In the genomic region with DNA sequence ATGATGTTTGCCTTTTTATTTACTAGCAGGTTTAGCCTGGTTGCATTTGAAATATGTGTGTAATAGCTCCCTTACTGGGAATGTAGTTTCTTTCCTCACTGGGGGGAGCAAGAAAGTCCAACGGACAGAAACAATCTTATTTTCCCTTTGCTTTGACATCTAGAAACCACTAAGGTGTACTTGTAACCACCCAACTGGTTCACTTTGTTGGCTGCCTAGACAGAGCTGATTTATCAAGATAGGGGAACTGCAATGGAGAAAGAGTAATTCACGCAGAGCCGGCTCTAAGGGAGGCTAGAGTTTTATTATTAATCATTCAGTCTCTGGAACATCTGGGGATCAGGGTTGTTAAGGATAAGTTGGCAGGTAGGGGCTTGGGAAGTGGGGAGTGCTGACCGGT, we compare ENCODE assay signal across 29 cellular contexts. TPM values are rescaled to one million over a fixed set of nuclear protein-coding genes. Genes with fewer than 3 reads are reported as not detected.
DNase-seq lines count a peak whose midpoint lies in the region; ATAC-seq, FAIRE-seq and TF ChIP-seq lines count a peak whose summit lies in the region.
"Had no signal": no experiment of that assay in that cellular context is flagged by ENCODE, and none has a peak within 500 bp of the region (broad histone marks: within the 10 kb centered on the region; RNA-seq: fewer than 3 reads in every experiment).

No MANE protein-coding gene starts in this region.

- H3K9me3 ChIP-seq in CD8-positive, alpha-beta T cell (ENCODE audit: low read length), result no peaks in the 10 kb centered on the region
- H3K9me3 ChIP-seq in HUES6 (ENCODE audit: control insufficient read depth, insufficient read depth, low read depth, low read length) (no peaks in the 10 kb centered on the region), GM12878 (replicated peaks; ENCODE audit: control insufficient read depth, insufficient read depth, low read length) (no peaks in the 10 kb centered on the region)
- H3K9me3 ChIP-seq: A549, right atrium auricular region, tibial artery had no signal

- ATAC-seq in CD8-positive, alpha-beta T cell, result no peak
- peak; percentile 45 for ATAC-seq in GM12878
- no peak for ATAC-seq in naive thymus-derived CD8-positive, alpha-beta T cell
- ATAC-seq in HG03045 (IDR thresholded peaks at IDR 0.05; ENCODE audit: unreplicated experiment), result no peak
- ATAC-seq: A549; activated CD8-positive, alpha-beta memory T cell treated with anti-CD3 and anti-CD28 coated beads, Interleukin-2, amount 10 ng/mL, durations not matched to agents 7 days and 5 days; natural killer cell treated with Interleukin-12 subunit alpha and Interleukin-12 subunit beta and Interleukin-15 and Interleukin-18, amount 100 ng/mL, for 72 hours; PC-3; Right ventricle myocardium inferior had no signal

- no peaks in the 10 kb centered on the region for H3K27me3 Mint-ChIP-seq in CD8-positive, alpha-beta T cell (ENCODE audit: low read depth)
- H3K27me3 Mint-ChIP-seq in naive thymus-derived CD8-positive, alpha-beta T cell, result peaks cover 0 to 3% (median 2%) of the 10 kb centered on the region in 5 donors
- peaks cover 2% of the 10 kb centered on the region for H3K27me3 Mint-ChIP-seq in activated T-helper 2 cell treated with anti-CD3 and anti-CD28 coated beads, Interferon-gamma antibody, Interleukin-2, Interleukin-4, amounts not matched to agents 10 μg/mL and 5 μg/mL and 100 μg/mL, durations not matched to agents 14 hours and 24 hours and 36 hours (ENCODE audit: low read depth)

- no peaks in the 10 kb centered on the region for H4K20me1 ChIP-seq in GM12878 (ENCODE audit: control insufficient read depth, insufficient read depth)

- H3K79me2 ChIP-seq in GM12878 (ENCODE audit: control insufficient read depth, insufficient read depth, low read length), result no peaks in the 10 kb centered on the region
- H3K79me2 ChIP-seq: parathyroid adenoma had no signal

- RAD21 ChIA-PET in GM12878 (lab: Charles Lee; ENCODE audit: unreplicated experiment), result no interaction called here

- H3K4me1 Mint-ChIP-seq in CD8-positive, alpha-beta T cell (ENCODE audit: low read depth), result peaks cover 9% of the 10 kb centered on the region
- peaks cover 0 to 11% (median 6%) of the 10 kb centered on the region in 4 donors for H3K4me1 Mint-ChIP-seq in naive thymus-derived CD8-positive, alpha-beta T cell
- H3K4me1 Mint-ChIP-seq in activated T-helper 2 cell treated with anti-CD3 and anti-CD28 coated beads, Interferon-gamma antibody, Interleukin-2, Interleukin-4, amounts not matched to agents 10 μg/mL and 5 μg/mL and 100 μg/mL, durations not matched to agents 14 hours and 24 hours and 36 hours (ENCODE audit: low read depth), result no peaks in the 10 kb centered on the region

- H2AFZ ChIP-seq in GM12878 (ENCODE audit: control insufficient read depth, low read depth, low read length), result no peak overlapping the region
- H2AFZ ChIP-seq: parathyroid adenoma had no signal

- H3K36me3 Mint-ChIP-seq in CD8-positive, alpha-beta T cell, result no peaks in the 10 kb centered on the region
- H3K36me3 Mint-ChIP-seq in naive thymus-derived CD8-positive, alpha-beta T cell, result no peaks in the 10 kb centered on the region
- no peaks in the 10 kb centered on the region for H3K36me3 Mint-ChIP-seq in activated T-helper 2 cell treated with anti-CD3 and anti-CD28 coated beads, Interferon-gamma antibody, Interleukin-2, Interleukin-4, amounts not matched to agents 10 μg/mL and 5 μg/mL and 100 μg/mL, durations not matched to agents 14 hours and 24 hours and 36 hours (ENCODE audit: low read depth)
- H3K36me3 Mint-ChIP-seq: activated CD8-positive, alpha-beta memory T cell treated with anti-CD3 and anti-CD28 coated beads, Interleukin-2, amount 10 ng/mL, durations not matched to agents 7 days and 5 days; activated naive CD4-positive, alpha-beta T cell treated with anti-CD3 and anti-CD28 coated beads, Interleukin-2, amount 10 ng/mL, durations not matched to agents 7 days and 5 days; natural killer cell treated with Interleukin-12 subunit alpha and Interleukin-12 subunit beta and Interleukin-15 and Interleukin-18, amount 100 ng/mL, for 72 hours had no signal

- no peaks in the 10 kb centered on the region for H3K9me3 Mint-ChIP-seq in CD8-positive, alpha-beta T cell
- peaks cover 0 to 2% (median 0%) of the 10 kb centered on the region in 9 donors for H3K9me3 Mint-ChIP-seq in naive thymus-derived CD8-positive, alpha-beta T cell
- no peaks in the 10 kb centered on the region for H3K9me3 Mint-ChIP-seq in activated T-helper 2 cell treated with anti-CD3 and anti-CD28 coated beads, Interferon-gamma antibody, Interleukin-2, Interleukin-4, amounts not matched to agents 10 μg/mL and 5 μg/mL and 100 μg/mL, durations not matched to agents 14 hours and 24 hours and 36 hours
- H3K9me3 Mint-ChIP-seq: activated CD4-positive, alpha-beta T cell treated with anti-CD3 and anti-CD28 coated beads, Interleukin-2, amount 10 ng/mL, durations not matched to agents 7 days and 5 days; activated naive CD4-positive, alpha-beta T cell treated with anti-CD3 and anti-CD28 coated beads, Interleukin-2, amount 10 ng/mL, durations not matched to agents 7 days and 5 days; natural killer cell treated with Interleukin-12 subunit alpha and Interleukin-12 subunit beta and Interleukin-15 and Interleukin-18, amount 100 ng/mL, for 72 hours; T-helper 2 cell treated with Interferon-gamma antibody and Interleukin-4, amounts not matched to agents 5 μg/mL and 100 μg/mL, for 36 hours had no signal

- in situ Hi-C loops in GM12878 (cut with MboI), result no loop called here

- no peak for FAIRE-seq in GM12878 (lab: Jason Lieb, UNC)
- FAIRE-seq: A549 had no signal

- no peak for TF ChIP-seq CTCF in CD8-positive, alpha-beta T cell (IDR thresholded peaks at IDR 0.05)
- no peak for TF ChIP-seq CTCF in GM12878 (IDR thresholded peaks at IDR 0.05 in 2 of 3, conservative IDR thresholded peaks at IDR 0.05 in 1 of 3; ENCODE audit: control insufficient read depth in 2 of 3, extremely low read depth in 1 of 3, insufficient read depth in 1 of 3, low read depth in 3 of 3, low read length in 3 of 3)

- peak overlapping the region; percentile 35 for H3K4me3 Mint-ChIP-seq in CD8-positive, alpha-beta T cell
- H3K4me3 Mint-ChIP-seq in naive thymus-derived CD8-positive, alpha-beta T cell, result peak overlapping the region in 8 of 10 donors; percentile 10 to 66 (median 38)
- H3K4me3 Mint-ChIP-seq in activated T-helper 2 cell treated with anti-CD3 and anti-CD28 coated beads, Interferon-gamma antibody, Interleukin-2, Interleukin-4, amounts not matched to agents 10 μg/mL and 5 μg/mL and 100 μg/mL, durations not matched to agents 14 hours and 24 hours and 36 hours (ENCODE audit: low read depth), result no peak overlapping the region
- H3K4me3 Mint-ChIP-seq: activated CD4-positive, alpha-beta T cell treated with anti-CD3 and anti-CD28 coated beads, Interleukin-2, amount 10 ng/mL, durations not matched to agents 7 days and 5 days; activated CD8-positive, alpha-beta memory T cell treated with anti-CD3 and anti-CD28 coated beads, Interleukin-2, amount 10 ng/mL, durations not matched to agents 7 days and 5 days; activated naive CD4-positive, alpha-beta T cell treated with anti-CD3 and anti-CD28 coated beads, Interleukin-2, amount 10 ng/mL, durations not matched to agents 7 days and 5 days; natural killer cell treated with Interleukin-12 subunit alpha and Interleukin-12 subunit beta and Interleukin-15 and Interleukin-18, amount 100 ng/mL, for 72 hours; T-helper 2 cell treated with Interferon-gamma antibody and Interleukin-4, amounts not matched to agents 5 μg/mL and 100 μg/mL, for 36 hours had no signal

- CTCF ChIA-PET in CD8-positive, alpha-beta T cell (lab: Charles Lee), result no interaction called here
- CTCF ChIA-PET in GM12878 (lab: Yijun Ruan, JAX), result interaction anchor here (1.4 to 2.1 kb wide), 2 partner anchors 32 to 37 kb away, joined by 4 to 10 read pairs; no protein-coding TSS in a partner anchor

- no peak for TF ChIP-seq EP300 in GM12878 (IDR thresholded peaks at IDR 0.05; ENCODE audit: borderline replicate concordance in 1 of 2, control insufficient read depth in 1 of 2, low read depth in 2 of 2, low read length in 2 of 2)

- no peak overlapping the region for H3K27ac ChIP-seq in CD8-positive, alpha-beta T cell (ENCODE audit: low read depth, low read length)
- H3K27ac ChIP-seq in HUES6 (ENCODE audit: low read depth, low read length) (peak overlapping the region; percentile 68), GM12878 (ENCODE audit: control insufficient read depth, insufficient read depth) (no peak overlapping the region)
- H3K27ac ChIP-seq: A549, parathyroid adenoma, right atrium auricular region, tibial artery had no signal

- H3K4me1 ChIP-seq in CD8-positive, alpha-beta T cell (ENCODE audit: insufficient read depth, low read length), result no peaks in the 10 kb centered on the region
- H3K4me1 ChIP-seq in HUES6 (ENCODE audit: control insufficient read depth, insufficient read depth, low read length) (peaks cover 43% of the 10 kb centered on the region), GM12878 (ENCODE audit: control insufficient read depth, insufficient read depth, low read length) (peaks cover 5% of the 10 kb centered on the region; the same call in 1 of the 2 replicates)
- H3K4me1 ChIP-seq: A549, parathyroid adenoma, right atrium auricular region, tibial artery had no signal

- no peaks in the 10 kb centered on the region for H3K27me3 ChIP-seq in CD8-positive, alpha-beta T cell (ENCODE audit: insufficient read depth, low read length)
- H3K27me3 ChIP-seq in HUES6 (ENCODE audit: control insufficient read depth, insufficient read depth, low read length) (no peaks in the 10 kb centered on the region), GM12878 (replicated peaks in 1 of 2; ENCODE audit: control insufficient read depth in 2 of 2, insufficient read depth in 2 of 2, low read length in 1 of 2) (no peaks in the 10 kb centered on the region)
- H3K27me3 ChIP-seq: right atrium auricular region, tibial artery had no signal

- no peaks in the 10 kb centered on the region for H3K36me3 ChIP-seq in CD8-positive, alpha-beta T cell (ENCODE audit: insufficient read depth, low read length)
- no peaks in the 10 kb centered on the region for H3K36me3 ChIP-seq in HUES6 (ENCODE audit: control insufficient read depth, insufficient read depth, low read length)
- no peaks in the 10 kb centered on the region for H3K36me3 ChIP-seq in GM12878 (ENCODE audit: control insufficient read depth in 2 of 2, insufficient read depth in 2 of 2, low read length in 1 of 2)
- H3K36me3 ChIP-seq: right atrium auricular region, tibial artery had no signal

- SMC1A ChIA-PET in GM12878 (lab: Charles Lee; ENCODE audit: uncharacterized antibody, unreplicated experiment), result interaction anchor here (2.3 kb wide), 1 partner anchor 38 kb away, joined by 5 read pairs; no protein-coding TSS in a partner anchor

- TF ChIP-seq POLR2A in GM12878 (IDR thresholded peaks at IDR 0.05; ENCODE audit: low read depth, low read length), result no peak

- TF ChIP-seq RAD21 in GM12878 (IDR thresholded peaks at IDR 0.05; ENCODE audit: insufficient read depth, low read depth, low read length), result no peak

- H3K9ac ChIP-seq in HUES6 (ENCODE audit: low read length) (peak overlapping the region; percentile 43), GM12878 (ENCODE audit: control insufficient read depth, insufficient read depth, low read length) (no peak overlapping the region)
- H3K9ac ChIP-seq: parathyroid adenoma had no signal

- BruUV-seq in GM12878 (replicated peaks; lab: Mats Ljungman, UMichigan), result no TSS peak

- intact Hi-C loops in CD8-positive, alpha-beta T cell (cut with DNase I, micrococcal nuclease), result no loop called here
- intact Hi-C loops in GM12878 (cut with micrococcal nuclease; ENCODE audit: unreplicated experiment), result no loop called here
- intact Hi-C loops in activated T-helper 2 cell treated with anti-CD3 and anti-CD28 coated beads, Interferon-gamma antibody, Interleukin-2, Interleukin-4, amounts not matched to agents 10 μg/mL and 5 μg/mL and 100 μg/mL, durations not matched to agents 14 hours and 24 hours and 36 hours (cut with micrococcal nuclease), result no loop called here

- H3K27ac Mint-ChIP-seq in CD8-positive, alpha-beta T cell, result no peak overlapping the region
- peak overlapping the region in 5 of 10 donors; percentile 6 to 29 (median 22) for H3K27ac Mint-ChIP-seq in naive thymus-derived CD8-positive, alpha-beta T cell
- H3K27ac Mint-ChIP-seq in activated T-helper 2 cell treated with anti-CD3 and anti-CD28 coated beads, Interferon-gamma antibody, Interleukin-2, Interleukin-4, amounts not matched to agents 10 μg/mL and 5 μg/mL and 100 μg/mL, durations not matched to agents 14 hours and 24 hours and 36 hours, result no peak overlapping the region
- H3K27ac Mint-ChIP-seq: activated CD4-positive, alpha-beta T cell treated with anti-CD3 and anti-CD28 coated beads, Interleukin-2, amount 10 ng/mL, durations not matched to agents 7 days and 5 days; activated CD8-positive, alpha-beta memory T cell treated with anti-CD3 and anti-CD28 coated beads, Interleukin-2, amount 10 ng/mL, durations not matched to agents 7 days and 5 days; activated naive CD4-positive, alpha-beta T cell treated with anti-CD3 and anti-CD28 coated beads, Interleukin-2, amount 10 ng/mL, durations not matched to agents 7 days and 5 days; natural killer cell treated with Interleukin-12 subunit alpha and Interleukin-12 subunit beta and Interleukin-15 and Interleukin-18, amount 100 ng/mL, for 72 hours; T-helper 2 cell treated with Interferon-gamma antibody and Interleukin-4, amounts not matched to agents 5 μg/mL and 100 μg/mL, for 36 hours had no signal

- POLR2A ChIA-PET in CD8-positive, alpha-beta T cell (lab: Charles Lee), result no interaction called here
- POLR2A ChIA-PET in GM12878 (lab: Charles Lee), result no interaction called here
- POLR2A ChIA-PET in naive thymus-derived CD8-positive, alpha-beta T cell (lab: Charles Lee), result no interaction called here

- peak overlapping the region; percentile 44; the same call in 1 of the 2 replicates for H3K4me2 ChIP-seq in GM12878 (ENCODE audit: control insufficient read depth, insufficient read depth)
- H3K4me2 ChIP-seq: A549 had no signal

- no peak for DNase-seq in CD8-positive, alpha-beta T cell
- DNase-seq in GM12878 (ENCODE audit: low read depth, low spot score), result no peak
- DNase-seq in naive thymus-derived CD8-positive, alpha-beta T cell, result no peak
- no peak for DNase-seq in activated T-cell treated with anti-CD3 and anti-CD28 coated beads, Interleukin-2, amount 50 U/mL, for 48 hours
- no peak for DNase-seq in activated T-helper 2 cell treated with anti-CD3 and anti-CD28 coated beads, Interferon-gamma antibody, Interleukin-2, Interleukin-4, amounts not matched to agents 10 μg/mL and 5 μg/mL and 100 μg/mL, durations not matched to agents 14 hours and 24 hours and 36 hours (ENCODE audit: low spot score)
- no peak for DNase-seq in LoVo (ENCODE audit: low spot score)
- DNase-seq: activated CD4-positive, alpha-beta T cell treated with anti-CD3 and anti-CD28 coated beads, Interleukin-2, amount 10 ng/mL, durations not matched to agents 7 days and 5 days; activated CD8-positive, alpha-beta memory T cell treated with anti-CD3 and anti-CD28 coated beads, Interleukin-2, amount 10 ng/mL, durations not matched to agents 7 days and 5 days; activated naive CD4-positive, alpha-beta T cell treated with anti-CD3 and anti-CD28 coated beads, Interleukin-2, amount 10 ng/mL, durations not matched to agents 7 days and 5 days; AML-193; amniotic stem cell; DMS79; GDM1; KG1; MV-4-11; NCI-H1436 treated with DMSO at 0.1 percent for 48 hours; NCI-H446; NCI-H774; PC-3; stimulated activated CD4-positive, alpha-beta T cell treated with anti-CD3 and anti-CD28 coated beads, Interleukin-2, amount 100 ng/mL, for 24 hours; tibial artery had no signal

- H3K4me3 ChIP-seq in CD8-positive, alpha-beta T cell (ENCODE audit: low read depth, low read length), result no peak overlapping the region
- no peak overlapping the region for H3K4me3 ChIP-seq in HUES6 (ENCODE audit: low read depth, low read length)
- H3K4me3 ChIP-seq in GM12878, result peak overlapping the region; percentile 11; the same call in 1 of the 2 replicates
- H3K4me3 ChIP-seq: A549, right atrium auricular region, tibial artery had no signal

- WGBS in GM12878 (ENCODE audit: insufficient coverage, insufficient replicate concordance, low lambda C conversion rate, missing lambda C conversion rate), result 32% methylated on average over 4 of the region's 4 CpGs

RNA-seq across cellular contexts. Expression of gene XG, which starts 30.3 kb away (rescaled TPM):
- not detected for total RNA-seq in CD8-positive, alpha-beta T cell
- total RNA-seq in GM12878 (2013; cell fraction: nucleolus; rRNA removed), result not detected in 2 replicates
- total RNA-seq in GM12878 (2014; rRNA removed) (not detected in 2 replicates), GM12878 (2014; rRNA removed; fragmentation: Illumina TruSeq; extraction: Trizol) (not detected in 2 replicates), GM12878 (2021) (not detected in 2 replicates)
- polyA plus RNA-seq in GM12878 (2011; ENCODE audit: low read depth), result not detected
- polyA plus RNA-seq in GM12878 (2011; rRNA removed) (not detected in 2 replicates), GM12878 (2014; fragmentation: Illumina TruSeq; extraction: Trizol) (not detected in 2 replicates), GM12878 (2014; fragmentation: Nextera tagmentation; extraction: Ambion mirVana) (not detected), GM12878 (2014; rRNA removed) (not detected in 2 replicates), GM12878 (2016; fragmentation: Nextera tagmentation; extraction: Ambion mirVana) (not detected)
- not detected in 2 replicates for polyA plus RNA-seq in GM12878 (2011; cell fraction: cytosol; rRNA removed)
- polyA plus RNA-seq in GM12878 (2011; cell fraction: nucleus; rRNA removed), result not detected in 2 replicates
- not detected in 2 replicates for polyA plus RNA-seq in GM12878 (2012)
- polyA minus RNA-seq in GM12878 (2011; rRNA and poly(A)+ RNA removed), result not detected in 2 replicates
- not detected in 2 replicates for polyA minus RNA-seq in GM12878 (2011; cell fraction: cytosol; rRNA and poly(A)+ RNA removed)
- polyA minus RNA-seq in GM12878 (2011; cell fraction: nucleus; rRNA and poly(A)+ RNA removed), result not detected in 2 replicates
- total RNA-seq in naive thymus-derived CD8-positive, alpha-beta T cell, result not detected
- polyA plus RNA-seq in naive thymus-derived CD8-positive, alpha-beta T cell, result not detected
- total RNA-seq in activated T-helper 2 cell treated with anti-CD3 and anti-CD28 coated beads, Interferon-gamma antibody, Interleukin-2, Interleukin-4, amounts not matched to agents 10 μg/mL and 5 μg/mL and 100 μg/mL, durations not matched to agents 14 hours and 24 hours and 36 hours, result not detected in 2 replicates
- total RNA-seq: activated CD4-positive, alpha-beta T cell treated with anti-CD3 and anti-CD28 coated beads, Interleukin-2, amount 10 ng/mL, durations not matched to agents 7 days and 5 days; activated CD8-positive, alpha-beta memory T cell treated with anti-CD3 and anti-CD28 coated beads, Interleukin-2, amount 10 ng/mL, durations not matched to agents 7 days and 5 days; natural killer cell treated with Interleukin-12 subunit alpha and Interleukin-12 subunit beta and Interleukin-15 and Interleukin-18, amount 100 ng/mL, for 72 hours; PC-3 had no signal

RNA-seq across cellular contexts. Expression of gene GYG2, which starts 46.6 kb away (rescaled TPM):
- not detected for total RNA-seq in CD8-positive, alpha-beta T cell
- not detected in 2 replicates for total RNA-seq in GM12878 (2013; cell fraction: nucleolus; rRNA removed)
- total RNA-seq in GM12878 (2014; rRNA removed) (not detected in 2 replicates), GM12878 (2014; rRNA removed; fragmentation: Illumina TruSeq; extraction: Trizol) (not detected in 2 replicates), GM12878 (2021) (0.05 TPM in 1 of 2 replicates, not detected in the other)
- polyA plus RNA-seq in GM12878 (2011; ENCODE audit: low read depth), result not detected
- polyA plus RNA-seq in GM12878 (2011; rRNA removed) (not detected in 2 replicates), GM12878 (2014; fragmentation: Illumina TruSeq; extraction: Trizol) (not detected in 2 replicates), GM12878 (2014; fragmentation: Nextera tagmentation; extraction: Ambion mirVana) (not detected), GM12878 (2014; rRNA removed) (not detected in 2 replicates), GM12878 (2016; fragmentation: Nextera tagmentation; extraction: Ambion mirVana) (under 1 TPM in 1 of 2 experiments, not detected in 1; 0.05 TPM)
- not detected in 2 replicates for polyA plus RNA-seq in GM12878 (2011; cell fraction: cytosol; rRNA removed)
- not detected in 2 replicates for polyA plus RNA-seq in GM12878 (2011; cell fraction: nucleus; rRNA removed)
- polyA plus RNA-seq in GM12878 (2012), result not detected in 2 replicates
- polyA minus RNA-seq in GM12878 (2011; rRNA and poly(A)+ RNA removed), result not detected in 2 replicates
- polyA minus RNA-seq in GM12878 (2011; cell fraction: cytosol; rRNA and poly(A)+ RNA removed), result not detected in 2 replicates
- not detected in 2 replicates for polyA minus RNA-seq in GM12878 (2011; cell fraction: nucleus; rRNA and poly(A)+ RNA removed)
- total RNA-seq in naive thymus-derived CD8-positive, alpha-beta T cell, result not detected
- polyA plus RNA-seq in naive thymus-derived CD8-positive, alpha-beta T cell, result not detected
- not detected in 2 replicates for total RNA-seq in activated T-helper 2 cell treated with anti-CD3 and anti-CD28 coated beads, Interferon-gamma antibody, Interleukin-2, Interleukin-4, amounts not matched to agents 10 μg/mL and 5 μg/mL and 100 μg/mL, durations not matched to agents 14 hours and 24 hours and 36 hours
- total RNA-seq: activated CD4-positive, alpha-beta T cell treated with anti-CD3 and anti-CD28 coated beads, Interleukin-2, amount 10 ng/mL, durations not matched to agents 7 days and 5 days; activated CD8-positive, alpha-beta memory T cell treated with anti-CD3 and anti-CD28 coated beads, Interleukin-2, amount 10 ng/mL, durations not matched to agents 7 days and 5 days; natural killer cell treated with Interleukin-12 subunit alpha and Interleukin-12 subunit beta and Interleukin-15 and Interleukin-18, amount 100 ng/mL, for 72 hours had no signal
